ENCODE assay signal across 8 cellular contexts in genomic region chr15:48250640-48251076, GRCh38. TPM values are rescaled to one million over a fixed set of nuclear protein-coding genes. Genes with fewer than 3 reads are reported as not detected.
DNase-seq lines count a peak whose midpoint lies in the region; ATAC-seq and TF ChIP-seq lines count a peak whose summit lies in the region.

No MANE protein-coding gene starts in this region.

- TF ChIP-seq CTCF in HEK293 (tag by site-specific recombination; IDR thresholded peaks at IDR 0.05) = 0 out of 2 replicates have a peak, but pooled peaks have one; percentile 56

- H3K36me3 ChIP-seq in HEK293 (ENCODE audit: control insufficient read depth in 2 of 2, insufficient read depth in 1 of 2, low read length in 2 of 2) = no peaks in the 10 kb centered on the region

- H3K36me3 Mint-ChIP-seq in activated CD4-positive, alpha-beta memory T cell treated with anti-CD3 and anti-CD28 coated beads, Interleukin-2, amount 10 ng/mL, durations not matched to agents 7 days and 5 days (ENCODE audit: low read depth) = no peaks in the 10 kb centered on the region

- no peak overlapping the region for H3K27ac Mint-ChIP-seq in activated CD4-positive, alpha-beta memory T cell treated with anti-CD3 and anti-CD28 coated beads, Interleukin-2, amount 10 ng/mL, durations not matched to agents 7 days and 5 days

- H3K27me3 Mint-ChIP-seq in activated CD4-positive, alpha-beta memory T cell treated with anti-CD3 and anti-CD28 coated beads, Interleukin-2, amount 10 ng/mL, durations not matched to agents 7 days and 5 days = peaks cover 4% of the 10 kb centered on the region

- H3K9me3 Mint-ChIP-seq in activated CD4-positive, alpha-beta memory T cell treated with anti-CD3 and anti-CD28 coated beads, Interleukin-2, amount 10 ng/mL, durations not matched to agents 7 days and 5 days = no peaks in the 10 kb centered on the region

- no peaks in the 10 kb centered on the region for H3K4me1 ChIP-seq in HEK293 (ENCODE audit: control insufficient read depth, insufficient read depth, low read length)

- H3K9me3 ChIP-seq in HEK293 (ENCODE audit: control insufficient read depth, insufficient read depth, low read depth, low read length) = no peaks in the 10 kb centered on the region

- no peak overlapping the region for H3K4me3 ChIP-seq in HEK293 (ENCODE audit: low read depth, low read length)

- no peak overlapping the region for H3K4me3 Mint-ChIP-seq in activated CD4-positive, alpha-beta memory T cell treated with anti-CD3 and anti-CD28 coated beads, Interleukin-2, amount 10 ng/mL, durations not matched to agents 7 days and 5 days

- H3K4me1 Mint-ChIP-seq in activated CD4-positive, alpha-beta memory T cell treated with anti-CD3 and anti-CD28 coated beads, Interleukin-2, amount 10 ng/mL, durations not matched to agents 7 days and 5 days = no peaks in the 10 kb centered on the region

- H3K27ac ChIP-seq in HEK293 (ENCODE audit: extremely low read depth, low read depth, low read length) = no peak overlapping the region

- POLR2A ChIA-PET in HEK293 (lab: Yijun Ruan, JAX) = no interaction called here
- POLR2A ChIA-PET in activated CD4-positive, alpha-beta memory T cell treated with anti-CD3 and anti-CD28 coated beads, Interleukin-2, amount 10 ng/mL, durations not matched to agents 7 days and 5 days (lab: Charles Lee) = no interaction called here

- peak; percentile 7 for DNase-seq in DMS79 treated with DMSO at 0.1 percent for 48 hours (lab: John Stamatoyannopoulos, UW)
- peak; percentile 43 to 80 for DNase-seq in NCI-H446 (lab: John Stamatoyannopoulos, UW)
- DNase-seq in activated CD4-positive, alpha-beta memory T cell treated with anti-CD3 and anti-CD28 coated beads, Interleukin-2, amount 10 ng/mL, durations not matched to agents 7 days and 5 days = peak; percentile 18
- peak; percentile 35 for DNase-seq in hepatic stellate cell (ENCODE audit: low spot score)
- DNase-seq in smooth muscle cell of the brain vasculature (ENCODE audit: low read depth, low spot score) = peak; percentile 44
- DNase-seq in activated T-cell treated with anti-CD3 and anti-CD28 coated beads for 4 hours = no peak

- ATAC-seq in GM19324 (IDR thresholded peaks at IDR 0.05; ENCODE audit: low FRiP score, unreplicated experiment) = no peak

- CTCF ChIA-PET in HEK293 (lab: Yijun Ruan, JAX) = interaction anchor here (0.5 to 1.0 kb wide), 7 partner anchors 19 to 1054 kb away, joined by 3 read pairs; no protein-coding TSS in a partner anchor
- CTCF ChIA-PET in activated CD4-positive, alpha-beta memory T cell treated with anti-CD3 and anti-CD28 coated beads, Interleukin-2, amount 10 ng/mL, durations not matched to agents 7 days and 5 days (lab: Charles Lee) = interaction anchor here (1.0 to 1.4 kb wide), 2 partner anchors 10 to 1051 kb away, joined by 3 to 4 read pairs; no protein-coding TSS in a partner anchor

TF ChIP-seq in HEK293, 187 proteins besides CTCF, POLR2A, EP300 and RAD21:
- TF ChIP-seq ZNF335 (tag by site-specific recombination; conservative IDR thresholded peaks at IDR 0.05) = 0 out of 2 replicates have a peak, but pooled peaks have one; percentile 24
- TF ChIP-seq ZNF654 (tag by site-specific recombination; IDR thresholded peaks at IDR 0.05; ENCODE audit: low read depth) = peak; percentile 82
- TF ChIP-seq ZNF785 (tag by site-specific recombination; IDR thresholded peaks at IDR 0.05) = no peak
- peak; percentile 24; the same call in 1 of the 2 replicates for TF ChIP-seq YY2 (tag by site-specific recombination; IDR thresholded peaks at IDR 0.05)
- TF ChIP-seq ZBTB48 (tag by site-specific recombination; IDR thresholded peaks at IDR 0.05) = no peak
- TF ChIP-seq ZSCAN4 (tag by site-specific recombination; IDR thresholded peaks at IDR 0.05) = peak; percentile 79
- no peak for TF ChIP-seq KLF8 (tag by site-specific recombination; IDR thresholded peaks at IDR 0.05)
TF ChIP-seq in HEK293: peak in this region for 4.

RNA-seq across cellular contexts. Expression of gene SLC12A1, which starts 44.6 kb away (rescaled TPM):
- not detected for total RNA-seq in activated CD4-positive, alpha-beta memory T cell treated with anti-CD3 and anti-CD28 coated beads, Interleukin-2, amount 10 ng/mL, durations not matched to agents 7 days and 5 days

RNA-seq across cellular contexts. Expression of gene CTXN2, which starts 59.2 kb away (rescaled TPM):
- not detected for total RNA-seq in activated CD4-positive, alpha-beta memory T cell treated with anti-CD3 and anti-CD28 coated beads, Interleukin-2, amount 10 ng/mL, durations not matched to agents 7 days and 5 days
